Comparison of ENCODE assay signal across 8 cellular contexts in the genomic region with DNA sequence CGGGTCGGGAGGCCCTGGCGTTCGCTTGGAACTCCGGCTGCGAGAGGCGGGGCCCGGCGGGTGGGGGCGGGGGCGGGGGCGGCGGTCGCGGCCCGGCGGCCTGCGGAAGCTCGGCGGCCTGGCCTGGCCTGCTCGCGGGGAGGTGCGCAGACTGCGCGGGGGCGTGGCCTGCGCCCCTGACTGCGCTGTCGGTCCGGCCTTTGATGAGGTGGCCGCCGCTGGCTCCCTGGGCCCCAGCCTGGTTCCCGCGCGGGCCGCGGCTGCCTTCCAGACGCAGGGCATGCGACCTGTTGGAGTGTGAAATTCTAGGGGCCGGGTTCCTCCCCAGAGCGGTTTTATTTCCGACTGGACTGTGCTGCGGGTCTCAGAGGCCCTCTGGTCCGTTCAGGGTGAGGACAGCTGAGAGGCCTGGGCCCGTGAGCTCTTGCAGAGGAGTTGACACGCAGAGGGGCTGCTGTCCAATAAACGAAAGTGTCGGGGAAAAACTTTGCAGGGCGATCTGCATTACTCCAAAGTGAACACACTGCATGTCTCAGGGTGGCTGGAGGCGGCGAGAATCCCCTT. TPM values are rescaled to one million over a fixed set of nuclear protein-coding genes. Genes with fewer than 3 reads are reported as not detected.
DNase-seq lines count a peak whose midpoint lies in the region; ATAC-seq and TF ChIP-seq lines count a peak whose summit lies in the region.

No MANE protein-coding gene starts in this region.

- peak overlapping the region; percentile 92 for H3K27ac ChIP-seq in DND-41 (ENCODE audit: low read length)
- H3K27ac ChIP-seq in HUES48 (ENCODE audit: low read depth, low read length), result peak overlapping the region; percentile 97
- H3K27ac ChIP-seq in SJCRH30, result peak overlapping the region; percentile 81
- peak overlapping the region; percentile 88 for H3K27ac ChIP-seq in osteoblast (ENCODE audit: low read depth, low read length)
- peak overlapping the region; percentile 97 for H3K27ac ChIP-seq in thymus (ENCODE audit: low read depth)

- H3K4me3 ChIP-seq in DND-41 (ENCODE audit: low read depth in 1 of 2, low read length in 2 of 2), result peak overlapping the region; percentile 75 to 99
- H3K4me3 ChIP-seq in HUES48 (ENCODE audit: low read depth, low read length), result peak overlapping the region; percentile 97
- H3K4me3 ChIP-seq in SJCRH30, result peak overlapping the region; percentile 98
- H3K4me3 ChIP-seq in osteoblast (ENCODE audit: insufficient read depth, low read length), result peak overlapping the region; percentile 95
- H3K4me3 ChIP-seq in thymus (ENCODE audit: low read length), result peak overlapping the region; percentile 91

- H3K27ac Mint-ChIP-seq in activated naive CD4-positive, alpha-beta T cell treated with anti-CD3 and anti-CD28 coated beads, Interleukin-2, amount 50 U/mL, for 24 hours, result peak overlapping the region; percentile 96

- TF ChIP-seq CTCF in DND-41 (IDR thresholded peaks at IDR 0.05; ENCODE audit: borderline replicate concordance, extremely low read depth, low read length, poor library complexity, severe bottlenecking), result no peak
- TF ChIP-seq CTCF in osteoblast (IDR thresholded peaks at IDR 0.05; ENCODE audit: extremely low read depth, low read depth, low read length), result no peak

- no peaks in the 10 kb centered on the region for H3K27me3 ChIP-seq in DND-41 (ENCODE audit: insufficient read depth, low read length, poor library complexity)
- H3K27me3 ChIP-seq in HUES48 (ENCODE audit: control insufficient read depth, insufficient read depth, low read length), result no peaks in the 10 kb centered on the region
- no peaks in the 10 kb centered on the region for H3K27me3 ChIP-seq in SJCRH30
- H3K27me3 ChIP-seq in osteoblast (ENCODE audit: insufficient read depth, low read length), result no peaks in the 10 kb centered on the region
- H3K27me3 ChIP-seq in thymus (ENCODE audit: control insufficient read depth, insufficient read depth), result no peaks in the 10 kb centered on the region

- H3K4me1 ChIP-seq in DND-41 (ENCODE audit: insufficient read depth, low read length) (peaks cover 31% of the 10 kb centered on the region), HUES48 (ENCODE audit: control insufficient read depth, insufficient read depth, low read length) (peaks cover 11% of the 10 kb centered on the region), SJCRH30 (peaks cover 17% of the 10 kb centered on the region), osteoblast (ENCODE audit: insufficient read depth, low read length) (peaks cover 22% of the 10 kb centered on the region), thymus (ENCODE audit: control insufficient read depth, insufficient read depth, low read length) (peaks cover 13% of the 10 kb centered on the region)

- DNase-seq in DND-41 (peak; percentile 79), SJCRH30 (peak; percentile 87 to 91), glomerular visceral epithelial cell (ENCODE audit: extremely low spot score) (peak; percentile 90), osteoblast (ENCODE audit: insufficient read length, low spot score, missing footprints) (peak; percentile 96)

- H3K9ac ChIP-seq in DND-41 (ENCODE audit: low read depth, low read length), result peak overlapping the region; percentile 89
- H3K9ac ChIP-seq in HUES48 (ENCODE audit: low read depth, low read length), result peak overlapping the region; percentile 87

- peak overlapping the region; percentile 89 for H3K4me2 ChIP-seq in DND-41 (ENCODE audit: insufficient read depth, low read length)
- H3K4me2 ChIP-seq in osteoblast (ENCODE audit: insufficient read depth, low read length), result peak overlapping the region; percentile 97

- H4K20me1 ChIP-seq in DND-41 (ENCODE audit: insufficient read depth, low read length), result peaks cover 40% of the 10 kb centered on the region
- peaks cover 44% of the 10 kb centered on the region for H4K20me1 ChIP-seq in osteoblast (ENCODE audit: insufficient read depth, low read length)

- no peaks in the 10 kb centered on the region for H3K9me3 Mint-ChIP-seq in activated naive CD4-positive, alpha-beta T cell treated with anti-CD3 and anti-CD28 coated beads, Interleukin-2, amount 50 U/mL, for 24 hours

- peak; percentile 73 for ATAC-seq in DND-41 (ENCODE audit: insufficient read depth, low read depth)
- peak; percentile 67 for ATAC-seq in GM21447 (IDR thresholded peaks at IDR 0.05; ENCODE audit: unreplicated experiment)

- H3K36me3 Mint-ChIP-seq in activated naive CD4-positive, alpha-beta T cell treated with anti-CD3 and anti-CD28 coated beads, Interleukin-2, amount 50 U/mL, for 24 hours, result peaks cover 8% of the 10 kb centered on the region

- H3K79me2 ChIP-seq in DND-41 (ENCODE audit: insufficient read depth, low read length) (peaks cover 48% of the 10 kb centered on the region), osteoblast (ENCODE audit: insufficient read depth, low read length) (peaks cover 50% of the 10 kb centered on the region)

- H3K9me3 ChIP-seq in DND-41 (ENCODE audit: insufficient read depth, low read length, severe bottlenecking) (no peaks in the 10 kb centered on the region), HUES48 (ENCODE audit: control insufficient read depth, insufficient read depth, low read length) (no peaks in the 10 kb centered on the region), SJCRH30 (replicated peaks) (no peaks in the 10 kb centered on the region), osteoblast (ENCODE audit: low read depth, low read length) (no peaks in the 10 kb centered on the region), thymus (ENCODE audit: control insufficient read depth) (no peaks in the 10 kb centered on the region)

- peaks cover 14% of the 10 kb centered on the region for H3K36me3 ChIP-seq in DND-41 (ENCODE audit: insufficient read depth, low read length)
- peaks cover 11% of the 10 kb centered on the region for H3K36me3 ChIP-seq in HUES48 (ENCODE audit: control insufficient read depth, insufficient read depth, low read length)
- peaks cover 11% of the 10 kb centered on the region for H3K36me3 ChIP-seq in SJCRH30
- peaks cover 16% of the 10 kb centered on the region for H3K36me3 ChIP-seq in osteoblast (ENCODE audit: insufficient read depth, low read length)
- peaks cover 8% of the 10 kb centered on the region for H3K36me3 ChIP-seq in thymus (ENCODE audit: control insufficient read depth, insufficient read depth)

- peak overlapping the region; percentile 98 for H3K4me3 Mint-ChIP-seq in activated naive CD4-positive, alpha-beta T cell treated with anti-CD3 and anti-CD28 coated beads, Interleukin-2, amount 50 U/mL, for 24 hours

- WGBS in thymus, result under 1% methylated on average over 51 of the region's 51 CpGs

- H3K4me1 Mint-ChIP-seq in activated naive CD4-positive, alpha-beta T cell treated with anti-CD3 and anti-CD28 coated beads, Interleukin-2, amount 50 U/mL, for 24 hours, result peaks cover 44% of the 10 kb centered on the region

- peak overlapping the region; percentile 80 for H2AFZ ChIP-seq in DND-41 (ENCODE audit: low read depth, low read length)
- H2AFZ ChIP-seq in osteoblast (ENCODE audit: low read length), result peak overlapping the region; percentile 78

- H3K27me3 Mint-ChIP-seq in activated naive CD4-positive, alpha-beta T cell treated with anti-CD3 and anti-CD28 coated beads, Interleukin-2, amount 50 U/mL, for 24 hours, result no peaks in the 10 kb centered on the region

RNA-seq across cellular contexts. Expression of a gene that starts 0.6 kb away (rescaled TPM):
- 153 and 156 TPM in 2 replicates for total RNA-seq in SJCRH30 (2014; rRNA removed; shearing (Covaris generic))
- 147 and 151 TPM in 2 replicates for total RNA-seq in osteoblast
- 56.4 TPM for polyA plus RNA-seq in thymus

RNA-seq across cellular contexts. Expression of a gene that starts 13.1 kb away (rescaled TPM):
- 0.24 and 1.2 TPM in 2 replicates for total RNA-seq in SJCRH30 (2014; rRNA removed; shearing (Covaris generic))
- total RNA-seq in osteoblast, result under 0.01 and 0.72 TPM in 2 replicates
- 13.9 TPM for polyA plus RNA-seq in thymus

RNA-seq across cellular contexts. Expression of a gene that starts 19.7 kb away (rescaled TPM):
- total RNA-seq in SJCRH30 (2014; rRNA removed; shearing (Covaris generic)), result 160 and 163 TPM in 2 replicates
- total RNA-seq in osteoblast, result 56.6 and 65.5 TPM in 2 replicates
- polyA plus RNA-seq in thymus, result 50.4 TPM

RNA-seq across cellular contexts. Expression of a gene that starts 48.5 kb away (rescaled TPM):
- total RNA-seq in SJCRH30 (2014; rRNA removed; shearing (Covaris generic)), result 13.8 and 14.2 TPM in 2 replicates
- 6.2 and 8.3 TPM in 2 replicates for total RNA-seq in osteoblast
- polyA plus RNA-seq in thymus, result 30.7 TPM

RNA-seq across cellular contexts. Expression of a gene that starts 58.6 kb away (rescaled TPM):
- total RNA-seq in SJCRH30 (2014; rRNA removed; shearing (Covaris generic)), result 117 and 120 TPM in 2 replicates
- 152 and 165 TPM in 2 replicates for total RNA-seq in osteoblast
- polyA plus RNA-seq in thymus, result 77.8 TPM

Comparison
In these comparisons a context has a peak if more than half of its experiments do, and no peak if none do; other contexts are left out.
1. Peak in every context shown above with its lines: DNase-seq, ATAC-seq, H3K4me3 ChIP-seq and H3K27ac ChIP-seq.